13 cellular contexts compared by ENCODE assay signal in genomic region chr14:75158843-75159614, GRCh38. TPM values are rescaled to one million over a fixed set of nuclear protein-coding genes. Genes with fewer than 3 reads are reported as not detected.
DNase-seq lines count a peak whose midpoint lies in the region; ATAC-seq, FAIRE-seq and TF ChIP-seq lines count a peak whose summit lies in the region.
"Had no signal": no experiment of that assay in that cellular context is flagged by ENCODE, and none has a peak within 500 bp of the region (broad histone marks: within the 10 kb centered on the region; RNA-seq: fewer than 3 reads in every experiment).

No MANE protein-coding gene starts in this region.

- DNase-seq in CD8-positive, alpha-beta memory T cell, result no peak
- DNase-seq in activated B cell treated with CpG ODN at 0.5 μM for 24 hours (no peak), naive B cell (no peak), kidney (no peak), NCI-H748 (lab: John Stamatoyannopoulos, UW; ENCODE audit: unreplicated experiment) (no peak), glutamatergic neuron (no peak), nucleus accumbens (lab: John Stamatoyannopoulos, UW) (no peak)
- DNase-seq: amygdala; effector memory CD8-positive, alpha-beta T cell; NCI-H2081 treated with DMSO at 0.1 percent for 48 hours; tibial artery; WERI-Rb-1 had no signal

- intact Hi-C loops in activated B cell treated with CpG ODN at 0.5 μM for 24 hours (cut with micrococcal nuclease), result no loop called here
- intact Hi-C loops in kidney (cut with DNase I), result no loop called here

- peak overlapping the region in 1 of 7 donors; percentile 24 for H3K4me3 Mint-ChIP-seq in CD8-positive, alpha-beta memory T cell
- H3K4me3 Mint-ChIP-seq in activated B cell treated with CpG ODN at 0.5 μM for 24 hours (no peak overlapping the region), naive B cell (no peak overlapping the region), glutamatergic neuron (ENCODE audit: unreplicated experiment) (no peak overlapping the region)
- H3K4me3 Mint-ChIP-seq: effector memory CD8-positive, alpha-beta T cell had no signal

- POLR2A ChIA-PET in CD8-positive, alpha-beta memory T cell (lab: Charles Lee), result interaction anchor here (0.6 kb wide), 1 partner anchor 32 kb away, joined by 6 read pairs; no protein-coding TSS in a partner anchor
- POLR2A ChIA-PET in activated B cell treated with CpG ODN at 0.5 μM for 24 hours (lab: Charles Lee), result no interaction called here

- no peak for TF ChIP-seq CTCF in activated B cell treated with CpG ODN at 0.5 μM for 24 hours (IDR thresholded peaks at IDR 0.05)
- TF ChIP-seq CTCF in kidney (IDR thresholded peaks at IDR 0.05; ENCODE audit: borderline replicate concordance, extremely low read depth, insufficient read depth), result no peak
- no peak for TF ChIP-seq CTCF in glutamatergic neuron (IDR thresholded peaks at IDR 0.05; ENCODE audit: partially characterized antibody, unreplicated experiment)

- peaks cover 35% of the 10 kb centered on the region for H3K4me1 ChIP-seq in CD8-positive, alpha-beta memory T cell (ENCODE audit: insufficient read depth, low read length)
- peaks cover 0 to 3% of the 10 kb centered on the region in 2 donors for H3K4me1 ChIP-seq in kidney (ENCODE audit: control insufficient read depth in 1 of 2, insufficient read depth in 1 of 2, low read depth in 1 of 2, low read length in 2 of 2)

- H3K36me3 ChIP-seq in CD8-positive, alpha-beta memory T cell (ENCODE audit: insufficient read depth, low read length), result no peaks in the 10 kb centered on the region
- H3K36me3 ChIP-seq in kidney (ENCODE audit: control insufficient read depth in 1 of 2, insufficient read depth in 2 of 2, low read length in 2 of 2), result no peaks in the 10 kb centered on the region

- no peaks in the 10 kb centered on the region for H3K9me3 Mint-ChIP-seq in CD8-positive, alpha-beta memory T cell
- H3K9me3 Mint-ChIP-seq in activated B cell treated with CpG ODN at 0.5 μM for 24 hours, result no peaks in the 10 kb centered on the region
- H3K9me3 Mint-ChIP-seq in naive B cell, result no peaks in the 10 kb centered on the region
- no peaks in the 10 kb centered on the region for H3K9me3 Mint-ChIP-seq in glutamatergic neuron (ENCODE audit: unreplicated experiment)
- H3K9me3 Mint-ChIP-seq: effector memory CD8-positive, alpha-beta T cell had no signal

- no peak for FAIRE-seq in kidney (lab: Jason Lieb, UNC)

- no peaks in the 10 kb centered on the region for H3K27me3 Mint-ChIP-seq in CD8-positive, alpha-beta memory T cell
- H3K27me3 Mint-ChIP-seq in activated B cell treated with CpG ODN at 0.5 μM for 24 hours, result no peaks in the 10 kb centered on the region
- H3K27me3 Mint-ChIP-seq in naive B cell, result no peaks in the 10 kb centered on the region
- H3K27me3 Mint-ChIP-seq in glutamatergic neuron (ENCODE audit: unreplicated experiment), result no peaks in the 10 kb centered on the region
- H3K27me3 Mint-ChIP-seq: effector memory CD8-positive, alpha-beta T cell had no signal

- H3K9ac ChIP-seq in kidney (ENCODE audit: low read length in 2 of 2), result no peak overlapping the region

- ATAC-seq in HG02938 (IDR thresholded peaks at IDR 0.05; ENCODE audit: unreplicated experiment), result peak; percentile 56
- ATAC-seq in activated B cell treated with CpG ODN at 0.5 μM for 24 hours (ENCODE audit: low read depth), result no peak
- no peak for ATAC-seq in naive B cell (ENCODE audit: low read depth in 2 of 2)
- ATAC-seq: effector memory CD8-positive, alpha-beta T cell had no signal

- H3K27ac Mint-ChIP-seq in CD8-positive, alpha-beta memory T cell, result peak overlapping the region in 6 of 8 donors; percentile 25 to 72 (median 54)
- peak overlapping the region; percentile 51 for H3K27ac Mint-ChIP-seq in activated B cell treated with CpG ODN at 0.5 μM for 24 hours
- H3K27ac Mint-ChIP-seq in naive B cell, result peak overlapping the region in 4 of 6 donors; percentile 18 to 84 (median 46)
- H3K27ac Mint-ChIP-seq in glutamatergic neuron (ENCODE audit: unreplicated experiment), result no peak overlapping the region

- H3K27me3 ChIP-seq in CD8-positive, alpha-beta memory T cell (ENCODE audit: insufficient read depth, low read length, poor library complexity, severe bottlenecking), result no peaks in the 10 kb centered on the region
- H3K27me3 ChIP-seq: tibial artery had no signal

- H3K4me1 Mint-ChIP-seq in CD8-positive, alpha-beta memory T cell, result peaks cover 50 to 80% (median 66%) of the 10 kb centered on the region in 3 donors
- H3K4me1 Mint-ChIP-seq in activated B cell treated with CpG ODN at 0.5 μM for 24 hours (peaks cover 21% of the 10 kb centered on the region), naive B cell (peaks cover 14 to 46% (median 27%) of the 10 kb centered on the region in 3 donors), glutamatergic neuron (ENCODE audit: low read depth, unreplicated experiment) (no peaks in the 10 kb centered on the region)

- no peak overlapping the region for H3K27ac ChIP-seq in CD8-positive, alpha-beta memory T cell (ENCODE audit: low read depth, low read length)
- no peak overlapping the region for H3K27ac ChIP-seq in kidney (ENCODE audit: low read depth in 2 of 2, low read length in 2 of 2)
- H3K27ac ChIP-seq: WERI-Rb-1 had no signal

- CTCF ChIA-PET in CD8-positive, alpha-beta memory T cell (lab: Charles Lee), result interaction anchor here (0.7 kb wide), 1 partner anchor 135 kb away, joined by 3 read pairs; no protein-coding TSS in a partner anchor
- CTCF ChIA-PET in activated B cell treated with CpG ODN at 0.5 μM for 24 hours (lab: Charles Lee), result no interaction called here

- H3K4me3 ChIP-seq in CD8-positive, alpha-beta memory T cell (ENCODE audit: low read length), result no peak overlapping the region
- H3K4me3 ChIP-seq in kidney (ENCODE audit: low read length in 2 of 2), result no peak overlapping the region
- H3K4me3 ChIP-seq: tibial artery had no signal

- H3K9me3 ChIP-seq in CD8-positive, alpha-beta memory T cell (ENCODE audit: low read length), result no peaks in the 10 kb centered on the region
- no peaks in the 10 kb centered on the region for H3K9me3 ChIP-seq in kidney (ENCODE audit: control insufficient read depth in 1 of 2, low read length in 2 of 2)
- H3K9me3 ChIP-seq: tibial artery had no signal

- peaks cover 0 to 24% (median 0%) of the 10 kb centered on the region in 3 donors for H3K36me3 Mint-ChIP-seq in CD8-positive, alpha-beta memory T cell
- H3K36me3 Mint-ChIP-seq in activated B cell treated with CpG ODN at 0.5 μM for 24 hours (ENCODE audit: low read depth) (peaks cover 16% of the 10 kb centered on the region), naive B cell (no peaks in the 10 kb centered on the region), glutamatergic neuron (ENCODE audit: unreplicated experiment) (no peaks in the 10 kb centered on the region)

RNA-seq across cellular contexts. Expression of gene TMED10, which starts 17.4 kb away (rescaled TPM):
- total RNA-seq in CD8-positive, alpha-beta memory T cell, result 100 to 1,000 TPM; 178 TPM
- 321 TPM for polyA plus RNA-seq in CD8-positive, alpha-beta memory T cell
- total RNA-seq in activated B cell treated with CpG ODN at 0.5 μM for 24 hours, result 124 and 130 TPM in 2 replicates
- 100 to 1,000 TPM; 228 to 283 (median 252) TPM for polyA plus RNA-seq in naive B cell (ENCODE audit: low read depth in 6 of 6)
- 401 TPM for total RNA-seq in kidney
- polyA plus RNA-seq in kidney (ENCODE audit: insufficient read depth, low read depth, low replicate concordance), result 222 TPM
- 124 TPM for total RNA-seq in glutamatergic neuron (ENCODE audit: unreplicated experiment)

RNA-seq across cellular contexts. Expression of gene NEK9, which starts 32.2 kb away (rescaled TPM):
- total RNA-seq in CD8-positive, alpha-beta memory T cell, result 10 to 100 TPM; 72.2 to 74.0 TPM
- 18.0 TPM for polyA plus RNA-seq in CD8-positive, alpha-beta memory T cell
- total RNA-seq in activated B cell treated with CpG ODN at 0.5 μM for 24 hours (96.1 and 97.7 TPM in 2 replicates), kidney (81.5 TPM), glutamatergic neuron (ENCODE audit: unreplicated experiment) (50.7 TPM)
- polyA plus RNA-seq in naive B cell (ENCODE audit: low read depth in 6 of 6) (10 to 100 TPM in 5 of 6 donors, 1 to 10 TPM in 1; 9.4 to 22.7 (median 16.1) TPM), kidney (ENCODE audit: insufficient read depth, low read depth, low replicate concordance) (25.4 TPM)
